8 cellular contexts compared by ENCODE assay signal in the genomic region with DNA sequence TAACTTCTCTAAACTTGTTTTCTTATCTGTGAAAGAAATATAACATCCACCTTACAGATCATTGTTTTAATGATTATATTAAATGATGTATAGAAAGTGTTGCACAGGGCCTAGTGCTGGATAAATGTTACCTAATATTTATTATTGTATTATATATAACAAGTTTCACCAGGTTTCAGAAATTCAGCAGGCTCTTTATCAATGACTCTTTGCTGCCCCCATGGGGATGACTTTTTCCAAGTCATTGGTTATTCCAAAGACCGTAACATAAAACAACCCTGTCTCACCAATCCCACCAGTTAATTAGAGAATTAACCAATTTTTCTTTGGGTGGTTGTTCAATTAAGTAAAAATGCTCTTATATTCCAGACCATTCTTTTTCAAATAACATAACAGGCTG. TPM values are rescaled to one million over a fixed set of nuclear protein-coding genes. Genes with fewer than 3 reads are reported as not detected.
DNase-seq lines count a peak whose midpoint lies in the region; ATAC-seq, FAIRE-seq and TF ChIP-seq lines count a peak whose summit lies in the region.

No MANE protein-coding gene starts in this region.

- H3K4me3 ChIP-seq in SU-DHL-6 (ENCODE audit: insufficient read depth, low read length, poor library complexity, severe bottlenecking) = no peak overlapping the region

- no peaks in the 10 kb centered on the region for H3K4me1 Mint-ChIP-seq in neural crest cell

- H3K36me3 ChIP-seq in SU-DHL-6 (ENCODE audit: low read length) = no peaks in the 10 kb centered on the region

- no peak overlapping the region for H3K27ac Mint-ChIP-seq in neural crest cell (ENCODE audit: unreplicated experiment)

- peaks cover 2% of the 10 kb centered on the region for H3K36me3 Mint-ChIP-seq in neural crest cell (ENCODE audit: low read depth)

- H2AFZ ChIP-seq in SU-DHL-6 (ENCODE audit: low read depth, low read length, severe bottlenecking) = no peak overlapping the region

- no peaks in the 10 kb centered on the region for H3K9me3 ChIP-seq in SU-DHL-6 (ENCODE audit: insufficient read depth, low read length)

- peak; percentile 17 for DNase-seq in NCI-H1436 (lab: John Stamatoyannopoulos, UW)
- DNase-seq in NCI-H1436 treated with DMSO at 0.1 percent for 48 hours (lab: John Stamatoyannopoulos, UW) = no peak
- DNase-seq in HuH-7.5 (ENCODE audit: low spot score) = peak; percentile 37
- peak; percentile 41 for DNase-seq in neural crest cell (ENCODE audit: low read depth, low spot score)

- H3K4me3 Mint-ChIP-seq in neural crest cell = no peak overlapping the region

- peaks cover 12% of the 10 kb centered on the region for H3F3A ChIP-seq in SU-DHL-6 (ENCODE audit: insufficient read depth)

- H3K27me3 ChIP-seq in SU-DHL-6 (ENCODE audit: low read length) = no peaks in the 10 kb centered on the region

- ATAC-seq in GM21515 (IDR thresholded peaks at IDR 0.05; ENCODE audit: unreplicated experiment) (no peak), GM21576 (IDR thresholded peaks at IDR 0.05; ENCODE audit: unreplicated experiment) (no peak)

- H3K27me3 Mint-ChIP-seq in neural crest cell (ENCODE audit: low read depth) = no peaks in the 10 kb centered on the region

- H3K79me2 ChIP-seq in SU-DHL-6 (ENCODE audit: insufficient read depth, low read length) = no peaks in the 10 kb centered on the region

- H4K20me1 ChIP-seq in SU-DHL-6 (ENCODE audit: low read depth, low read length) = no peaks in the 10 kb centered on the region

- H3K9ac ChIP-seq in SU-DHL-6 (ENCODE audit: low read length) = no peak overlapping the region

- H3K4me2 ChIP-seq in SU-DHL-6 (ENCODE audit: low read depth, low read length, poor library complexity, severe bottlenecking) = no peak overlapping the region

- peak; percentile 45 for FAIRE-seq in endometrium (lab: Jason Lieb, UNC)

- H3K27ac ChIP-seq in SU-DHL-6 (ENCODE audit: low read depth, low read length) = no peak overlapping the region

- H3K9me3 Mint-ChIP-seq in neural crest cell = no peaks in the 10 kb centered on the region

- TF ChIP-seq CTCF in SU-DHL-6 (IDR thresholded peaks at IDR 0.05; ENCODE audit: insufficient read depth, low read length, poor library complexity, severe bottlenecking) = peak; percentile 22
- peak; percentile 72 for TF ChIP-seq CTCF in neural crest cell (conservative IDR thresholded peaks at IDR 0.05)

- H3K9me2 ChIP-seq in SU-DHL-6 (replicated peaks; ENCODE audit: insufficient read depth, low read length) = no peaks in the 10 kb centered on the region

RNA-seq across cellular contexts. Expression of a gene that starts 7.3 kb away (rescaled TPM):
- total RNA-seq in neural crest cell = 35.1 and 36.2 TPM in 2 replicates

RNA-seq across cellular contexts. Expression of a gene that starts 14.0 kb away (rescaled TPM):
- total RNA-seq in neural crest cell = 77.2 and 80.9 TPM in 2 replicates

RNA-seq across cellular contexts. Expression of a gene that starts 19.5 kb away (rescaled TPM):
- total RNA-seq in neural crest cell = 41.6 and 45.2 TPM in 2 replicates

RNA-seq across cellular contexts. Expression of a gene that starts 21.9 kb away (rescaled TPM):
- 48.6 and 53.9 TPM in 2 replicates for total RNA-seq in neural crest cell

RNA-seq across cellular contexts. Expression of a gene that starts 21.9 kb away (rescaled TPM):
- total RNA-seq in neural crest cell = 90.0 and 99.5 TPM in 2 replicates
